In genomic region chr5:109413463-109413862, GRCh38 we compare ENCODE assay signal across 11 cellular contexts. TPM values are rescaled to one million over a fixed set of nuclear protein-coding genes. Genes with fewer than 3 reads are reported as not detected.
DNase-seq lines count a peak whose midpoint lies in the region; ATAC-seq and TF ChIP-seq lines count a peak whose summit lies in the region.
"Had no signal": no experiment of that assay in that cellular context is flagged by ENCODE, and none has a peak within 500 bp of the region (broad histone marks: within the 10 kb centered on the region; RNA-seq: fewer than 3 reads in every experiment).

No MANE protein-coding gene starts in this region.

- H3K9me3 ChIP-seq in CD4-positive, alpha-beta T cell (ENCODE audit: control insufficient read depth, low read length) = no peaks in the 10 kb centered on the region
- H3K9me3 ChIP-seq: left lung had no signal

- H3K4me3 ChIP-seq in choroid plexus epithelial cell (ENCODE audit: low read depth, low read length) = no peak overlapping the region
- no peak overlapping the region for H3K4me3 ChIP-seq in mesendoderm (ENCODE audit: low read length)
- H3K4me3 ChIP-seq: left lung had no signal

- peaks cover 26% of the 10 kb centered on the region for H3K36me3 Mint-ChIP-seq in CD4-positive, alpha-beta T cell (ENCODE audit: low read depth)

- no peak overlapping the region for H3K4me2 ChIP-seq in mesendoderm (ENCODE audit: low read length)

- H3K36me3 ChIP-seq in mesendoderm (ENCODE audit: control insufficient read depth, insufficient read depth, low read length) = no peaks in the 10 kb centered on the region
- H3K36me3 ChIP-seq: left lung had no signal

- peaks cover 2% of the 10 kb centered on the region for H3K79me1 ChIP-seq in mesendoderm (ENCODE audit: low read length)

- H4K8ac ChIP-seq in mesendoderm (ENCODE audit: low read depth, low read length) = no peak overlapping the region

- no peak overlapping the region for H3K9ac ChIP-seq in mesendoderm (ENCODE audit: low read length)

- no peaks in the 10 kb centered on the region for H3K4me1 ChIP-seq in mesendoderm (ENCODE audit: control insufficient read depth, low read depth, low read length)

- peaks cover 9% of the 10 kb centered on the region for H3K9me3 Mint-ChIP-seq in CD4-positive, alpha-beta T cell

- POLR2A ChIA-PET in CD4-positive, alpha-beta T cell (lab: Charles Lee) = no interaction called here

- no peak for TF ChIP-seq CTCF in CD4-positive, alpha-beta T cell (IDR thresholded peaks at IDR 0.05)
- TF ChIP-seq CTCF in choroid plexus epithelial cell (conservative IDR thresholded peaks at IDR 0.05; ENCODE audit: low read depth, low read length) = no peak

- H3K27ac Mint-ChIP-seq in CD4-positive, alpha-beta T cell = peak overlapping the region; percentile 9
- H3K27ac Mint-ChIP-seq: activated naive CD8-positive, alpha-beta T cell; T-helper 1 cell treated with Interleukin-12 subunit alpha and Interleukin-12 subunit beta and Interleukin-4 antibody, amounts not matched to agents 30 μg/mL and 1 μg/mL, for 36 hours had no signal

- H2BK15ac ChIP-seq in mesendoderm (replicated peaks; ENCODE audit: low read depth) = no peak overlapping the region

- no peak overlapping the region for H4K5ac ChIP-seq in mesendoderm (ENCODE audit: low read length)

- H3K23ac ChIP-seq in mesendoderm (ENCODE audit: low read length) = no peak overlapping the region

- CTCF ChIA-PET in CD4-positive, alpha-beta T cell (lab: Charles Lee) = no interaction called here

- H2AK5ac ChIP-seq in mesendoderm (ENCODE audit: low read length) = no peak overlapping the region

- peaks cover 7% of the 10 kb centered on the region for H3K79me2 ChIP-seq in mesendoderm (ENCODE audit: control insufficient read depth, insufficient read depth, low read length)

- no peak overlapping the region for H3K18ac ChIP-seq in mesendoderm (ENCODE audit: low read length)

- no peak overlapping the region for H2BK5ac ChIP-seq in mesendoderm (ENCODE audit: low read length)

- peaks cover 21% of the 10 kb centered on the region for H3K4me1 Mint-ChIP-seq in CD4-positive, alpha-beta T cell (ENCODE audit: low read depth)

- no peak overlapping the region for H3K56ac ChIP-seq in mesendoderm (ENCODE audit: low read length)

- H3K4ac ChIP-seq in mesendoderm (ENCODE audit: low read depth, low read length) = no peak overlapping the region

- no peak overlapping the region for H2BK120ac ChIP-seq in mesendoderm (ENCODE audit: low read depth, low read length)

- H3K27ac ChIP-seq in CD4-positive, alpha-beta T cell (ENCODE audit: low read depth, low read length) = no peak overlapping the region
- no peak overlapping the region for H3K27ac ChIP-seq in mesendoderm (ENCODE audit: low read depth, low read length)

- ATAC-seq in CD4-positive, alpha-beta T cell (ENCODE audit: poor library complexity) = no peak
- no peak for ATAC-seq in HG03025 (IDR thresholded peaks at IDR 0.05; ENCODE audit: low FRiP score, unreplicated experiment)
- no peak for ATAC-seq in HG03342 (IDR thresholded peaks at IDR 0.05; ENCODE audit: unreplicated experiment)
- ATAC-seq: left lung had no signal

- H3K27me3 Mint-ChIP-seq in CD4-positive, alpha-beta T cell = no peaks in the 10 kb centered on the region
- H3K27me3 Mint-ChIP-seq: activated naive CD8-positive, alpha-beta T cell had no signal

- intact Hi-C loops in CD4-positive, alpha-beta T cell (cut with DNase I, micrococcal nuclease) = loop anchor here (2.0 to 10.0 kb wide), 3 partner anchors 1031 to 1681 kb away; partner anchors contain the start of genes FBXL17 (in 1 of the 2), SLC25A46 (in 1 of the 2) and WDR36 (in 1 of the 2)

- no peaks in the 10 kb centered on the region for H3K27me3 ChIP-seq in CD4-positive, alpha-beta T cell (ENCODE audit: control insufficient read depth, insufficient read depth, low read length)
- H3K27me3 ChIP-seq in mesendoderm (ENCODE audit: insufficient read depth, low read length, poor library complexity) = no peaks in the 10 kb centered on the region
- H3K27me3 ChIP-seq: left lung had no signal

- DNase-seq in CD4-positive, alpha-beta T cell = no peak
- DNase-seq in NCI-H1105 treated with DMSO at 0.1 percent for 48 hours (lab: John Stamatoyannopoulos, UW) = peak; percentile 42
- DNase-seq in choroid plexus epithelial cell (ENCODE audit: low read depth) = peak; percentile 85
- peak; percentile 70 for DNase-seq in mesendoderm
- no peak for DNase-seq in NAMALWA (ENCODE audit: low spot score)
- no peak for DNase-seq in GM03348 (ENCODE audit: low spot score)
- DNase-seq: left lung had no signal

- no peak overlapping the region for H3K4me3 Mint-ChIP-seq in CD4-positive, alpha-beta T cell
- H3K4me3 Mint-ChIP-seq: activated naive CD8-positive, alpha-beta T cell; T-helper 1 cell treated with Interleukin-12 subunit alpha and Interleukin-12 subunit beta and Interleukin-4 antibody, amounts not matched to agents 30 μg/mL and 1 μg/mL, for 36 hours had no signal

RNA-seq across cellular contexts. Expression of gene PJA2, which starts 3.7 kb away (rescaled TPM):
- 10 to 100 TPM; 88.8 to 92.9 TPM for total RNA-seq in CD4-positive, alpha-beta T cell
- polyA plus RNA-seq in mesendoderm (2013, experiment 1 of 2) = 32.8 TPM
- 33.5 TPM for polyA plus RNA-seq in mesendoderm (2013, experiment 2 of 2)

Comparison
In these comparisons a context has a peak if more than half of its experiments do, and no peak if none do; other contexts are left out.
1. DNase-seq: peak in NCI-H1105 treated with DMSO at 0.1 percent for 48 hours (single experiment), choroid plexus epithelial cell (single experiment) and mesendoderm (single experiment); none in CD4-positive, alpha-beta T cell (0 of 10), NAMALWA (single experiment) and GM03348 (single experiment).